Comparison of ENCODE assay signal across 1 cellular context in genomic region chr7:118259115-118259514, GRCh38.
TF ChIP-seq lines count a peak whose summit lies in the region.

No MANE protein-coding gene starts in this region.

TF ChIP-seq in endothelial cell of umbilical vein, 7 proteins besides CTCF, POLR2A, EP300 and RAD21:
- no peak for TF ChIP-seq POLR2AphosphoS5 (IDR thresholded peaks at IDR 0.05; ENCODE audit: insufficient read depth, low read depth, low read length)
- no peak for TF ChIP-seq MYC (IDR thresholded peaks at IDR 0.05; ENCODE audit: low read depth, low read length)
- TF ChIP-seq JUN (IDR thresholded peaks at IDR 0.05; ENCODE audit: borderline replicate concordance, insufficient read depth, insufficient read length, low read depth) = no peak
- no peak for TF ChIP-seq MAX (IDR thresholded peaks at IDR 0.05; ENCODE audit: insufficient read depth, insufficient read length)
- no peak for TF ChIP-seq GATA2 (IDR thresholded peaks at IDR 0.05; ENCODE audit: insufficient read depth, insufficient read length, low read depth, low read length)
- TF ChIP-seq EZH2 (IDR thresholded peaks at IDR 0.05; ENCODE audit: borderline replicate concordance, low read depth, low read length, severe bottlenecking) = no peak
- TF ChIP-seq FOS (IDR thresholded peaks at IDR 0.05; ENCODE audit: borderline replicate concordance, insufficient read depth, low read length) = no peak
TF ChIP-seq in endothelial cell of umbilical vein: peak in this region for 0.
